ENCODE assay signal across 11 cellular contexts in genomic region chr14:75430526-75430925, GRCh38. TPM values are rescaled to one million over a fixed set of nuclear protein-coding genes. Genes with fewer than 3 reads are reported as not detected.
DNase-seq lines count a peak whose midpoint lies in the region; ATAC-seq and TF ChIP-seq lines count a peak whose summit lies in the region.
"Had no signal": no experiment of that assay in that cellular context is flagged by ENCODE, and none has a peak within 500 bp of the region (broad histone marks: within the 10 kb centered on the region; RNA-seq: fewer than 3 reads in every experiment).

No MANE protein-coding gene starts in this region.

- CTCF ChIA-PET in Caco-2 (lab: Charles Lee) = interaction anchor here (1.3 kb wide), 1 partner anchor 122 kb away, joined by 5 read pairs; no protein-coding TSS in a partner anchor
- CTCF ChIA-PET in activated naive CD4-positive, alpha-beta T cell treated with anti-CD3 and anti-CD28 coated beads for 36 hours (lab: Charles Lee) = no interaction called here

- H3K4me3 Mint-ChIP-seq in Caco-2 (ENCODE audit: unreplicated experiment) = peak overlapping the region; percentile 83
- H3K4me3 Mint-ChIP-seq in stimulated activated naive CD8-positive, alpha-beta T cell treated with anti-CD3 and anti-CD28 coated beads, Interleukin-15, amount 100 ng/mL, for 72 hours = no peak overlapping the region
- H3K4me3 Mint-ChIP-seq in activated naive CD4-positive, alpha-beta T cell treated with anti-CD3 and anti-CD28 coated beads for 36 hours = no peak overlapping the region

- H3K27ac ChIP-seq in angular gyrus (ENCODE audit: low read depth, low read length) (peak overlapping the region; percentile 81), left ventricle myocardium inferior (replicated peaks) (peak overlapping the region; percentile 96)

- peaks cover 19% of the 10 kb centered on the region for H3K4me1 ChIP-seq in Caco-2
- peaks cover 87% of the 10 kb centered on the region for H3K4me1 ChIP-seq in left ventricle myocardium inferior

- H3K9me3 ChIP-seq in Caco-2 (no peaks in the 10 kb centered on the region), left ventricle myocardium inferior (replicated peaks) (no peaks in the 10 kb centered on the region)

- H3K27me3 Mint-ChIP-seq in Caco-2 (ENCODE audit: insufficient read depth, unreplicated experiment) = no peaks in the 10 kb centered on the region
- peaks cover 47% of the 10 kb centered on the region for H3K27me3 Mint-ChIP-seq in stimulated activated naive CD8-positive, alpha-beta T cell treated with anti-CD3 and anti-CD28 coated beads, Interleukin-15, amount 100 ng/mL, for 72 hours
- peaks cover 12% of the 10 kb centered on the region for H3K27me3 Mint-ChIP-seq in activated naive CD4-positive, alpha-beta T cell treated with anti-CD3 and anti-CD28 coated beads for 36 hours (ENCODE audit: low read depth)

- ATAC-seq in sciatic nerve (peak; percentile 42), HG02938 (IDR thresholded peaks at IDR 0.05; ENCODE audit: unreplicated experiment) (no peak)
- no peak for ATAC-seq in stimulated activated naive CD8-positive, alpha-beta T cell treated with anti-CD3 and anti-CD28 coated beads, Interleukin-15, amount 100 ng/mL, for 72 hours
- ATAC-seq: activated CD4-positive, CD25-positive, alpha-beta regulatory T cell treated with anti-CD3 and anti-CD28 coated beads, Interleukin-2, amount 50 U/mL, for 24 hours had no signal

- no peak overlapping the region for H3K27ac Mint-ChIP-seq in Caco-2 (ENCODE audit: unreplicated experiment)
- H3K27ac Mint-ChIP-seq in stimulated activated naive CD8-positive, alpha-beta T cell treated with anti-CD3 and anti-CD28 coated beads, Interleukin-15, amount 100 ng/mL, for 72 hours = no peak overlapping the region
- H3K27ac Mint-ChIP-seq in activated naive CD4-positive, alpha-beta T cell treated with anti-CD3 and anti-CD28 coated beads for 36 hours = no peak overlapping the region

- H3K36me3 ChIP-seq in Caco-2 (ENCODE audit: control insufficient read depth, insufficient read depth, low read length) (no peaks in the 10 kb centered on the region; the same call in 1 of the 2 replicates), left ventricle myocardium inferior (peaks cover 37% of the 10 kb centered on the region)

- intact Hi-C loops in Caco-2 (cut with micrococcal nuclease; ENCODE audit: unreplicated experiment) (no loop called here), left ventricle myocardium inferior (cut with micrococcal nuclease) (no loop called here), sciatic nerve (cut with DNase I) (no loop called here)
- intact Hi-C loops in activated naive CD4-positive, alpha-beta T cell treated with anti-CD3 and anti-CD28 coated beads for 36 hours (cut with micrococcal nuclease) = no loop called here

- BruUV-seq in Caco-2 (replicated peaks; lab: Mats Ljungman, UMichigan) = no TSS peak

- no peaks in the 10 kb centered on the region for H3K9me3 Mint-ChIP-seq in Caco-2 (ENCODE audit: unreplicated experiment)
- no peaks in the 10 kb centered on the region for H3K9me3 Mint-ChIP-seq in stimulated activated naive CD8-positive, alpha-beta T cell treated with anti-CD3 and anti-CD28 coated beads, Interleukin-15, amount 100 ng/mL, for 72 hours
- H3K9me3 Mint-ChIP-seq in activated naive CD4-positive, alpha-beta T cell treated with anti-CD3 and anti-CD28 coated beads for 36 hours = no peaks in the 10 kb centered on the region

- no peak for TF ChIP-seq CTCF in Caco-2 (IDR thresholded peaks at IDR 0.05; ENCODE audit: insufficient read depth in 1 of 2, low read depth in 1 of 2, low read length in 1 of 2, severe bottlenecking in 1 of 2, unreplicated experiment in 1 of 2)
- no peak for TF ChIP-seq CTCF in left ventricle myocardium inferior (IDR thresholded peaks at IDR 0.05; ENCODE audit: borderline replicate concordance)

- peaks cover 17% of the 10 kb centered on the region for H3K4me1 Mint-ChIP-seq in Caco-2 (ENCODE audit: low read depth, unreplicated experiment)
- peaks cover 40% of the 10 kb centered on the region for H3K4me1 Mint-ChIP-seq in stimulated activated naive CD8-positive, alpha-beta T cell treated with anti-CD3 and anti-CD28 coated beads, Interleukin-15, amount 100 ng/mL, for 72 hours
- peaks cover 20% of the 10 kb centered on the region for H3K4me1 Mint-ChIP-seq in activated naive CD4-positive, alpha-beta T cell treated with anti-CD3 and anti-CD28 coated beads for 36 hours (ENCODE audit: low read depth)

- no peak overlapping the region for H3K4me3 ChIP-seq in Caco-2 (ENCODE audit: low read depth, low read length)
- H3K4me3 ChIP-seq in left ventricle myocardium inferior = peak overlapping the region; percentile 84

- H3K36me3 Mint-ChIP-seq in Caco-2 (ENCODE audit: insufficient read depth, unreplicated experiment) = peaks cover 44% of the 10 kb centered on the region
- no peaks in the 10 kb centered on the region for H3K36me3 Mint-ChIP-seq in activated naive CD4-positive, alpha-beta T cell treated with anti-CD3 and anti-CD28 coated beads for 36 hours (ENCODE audit: low read depth)

- DNase-seq in Caco-2 (no peak), left ventricle myocardium inferior (peak; percentile 38), sciatic nerve (ENCODE audit: low spot score) (no peak)
- no peak for DNase-seq in activated CD4-positive, CD25-positive, alpha-beta regulatory T cell (lab: John Stamatoyannopoulos, UW)
- no peak for DNase-seq in stimulated activated naive CD8-positive, alpha-beta T cell treated with anti-CD3 and anti-CD28 coated beads, Interleukin-15, amount 100 ng/mL, for 72 hours
- DNase-seq in activated naive CD4-positive, alpha-beta T cell treated with anti-CD3 and anti-CD28 coated beads for 36 hours = no peak
- DNase-seq: amniotic stem cell, DMS153 had no signal

- H3K27me3 ChIP-seq in Caco-2 (replicated peaks; ENCODE audit: control insufficient read depth, insufficient read depth, low read length) = no peaks in the 10 kb centered on the region
- H3K27me3 ChIP-seq in left ventricle myocardium inferior (ENCODE audit: low read depth) = no peaks in the 10 kb centered on the region

- POLR2A ChIA-PET in Caco-2 (lab: Charles Lee) = interaction anchor here (0.6 to 1.1 kb wide), 2 partner anchors 248 to 507 kb away, joined by 3 read pairs; partner anchors contain the start of gene RPS6KL1

RNA-seq across cellular contexts. Expression of gene JDP2, which starts 2.7 kb away (rescaled TPM):
- total RNA-seq in Caco-2 (2022) = 95.7 TPM in 2 replicates
- 21.9 TPM for total RNA-seq in left ventricle myocardium inferior
- total RNA-seq in sciatic nerve = 59.7 TPM
- 1 to 10 TPM; 2.8 to 3.2 TPM for total RNA-seq in activated naive CD4-positive, alpha-beta T cell treated with anti-CD3 and anti-CD28 coated beads for 36 hours
